Comparison of ENCODE assay signal across 14 cellular contexts in the genomic region with DNA sequence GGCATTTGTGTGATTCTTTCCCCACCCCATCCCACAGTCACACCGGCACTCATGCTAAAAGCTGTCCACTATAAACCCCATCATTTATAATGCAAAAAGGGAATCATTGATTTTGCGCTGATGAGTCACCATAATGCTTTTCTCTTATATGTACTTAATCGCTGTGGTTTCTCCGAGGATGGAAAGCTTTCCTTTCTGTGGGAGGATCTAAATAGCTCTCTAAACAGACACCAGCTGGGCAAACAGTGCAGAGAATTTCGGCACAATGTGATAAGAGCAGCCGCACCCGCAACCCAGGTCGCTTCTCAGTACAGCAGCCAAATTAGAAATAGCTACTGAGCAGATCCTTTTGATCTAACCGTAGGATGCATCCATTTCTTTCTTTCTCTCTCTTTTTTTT.
DNase-seq lines count a peak whose midpoint lies in the region.
"Had no signal": no experiment of that assay in that cellular context is flagged by ENCODE, and none has a peak within 500 bp of the region (broad histone marks: within the 10 kb centered on the region; RNA-seq: fewer than 3 reads in every experiment).

No MANE protein-coding gene starts in this region.

- peaks cover 6% of the 10 kb centered on the region for H3K9me3 Mint-ChIP-seq in activated naive CD4-positive, alpha-beta T cell treated with anti-CD3 and anti-CD28 coated beads, Interleukin-2, amount 10 ng/mL, durations not matched to agents 7 days and 5 days

- no peak overlapping the region for H3K4me3 Mint-ChIP-seq in activated naive CD4-positive, alpha-beta T cell treated with anti-CD3 and anti-CD28 coated beads, Interleukin-2, amount 10 ng/mL, durations not matched to agents 7 days and 5 days
- H3K4me3 Mint-ChIP-seq: activated naive CD8-positive, alpha-beta T cell; CD4-positive, alpha-beta memory T cell; WTC11 had no signal

- no peak overlapping the region for H3K27ac Mint-ChIP-seq in activated naive CD4-positive, alpha-beta T cell treated with anti-CD3 and anti-CD28 coated beads, Interleukin-2, amount 10 ng/mL, durations not matched to agents 7 days and 5 days
- H3K27ac Mint-ChIP-seq: activated naive CD8-positive, alpha-beta T cell; CD4-positive, alpha-beta memory T cell; WTC11 had no signal

- CTCF ChIA-PET in activated naive CD4-positive, alpha-beta T cell treated with anti-CD3 and anti-CD28 coated beads, Interleukin-2, amount 10 ng/mL, durations not matched to agents 7 days and 5 days (lab: Charles Lee): no interaction called here

- no peaks in the 10 kb centered on the region for H3K4me1 Mint-ChIP-seq in activated naive CD4-positive, alpha-beta T cell treated with anti-CD3 and anti-CD28 coated beads, Interleukin-2, amount 10 ng/mL, durations not matched to agents 7 days and 5 days
- H3K4me1 Mint-ChIP-seq: CD4-positive, alpha-beta memory T cell; WTC11 had no signal

- H3K27me3 Mint-ChIP-seq in activated naive CD4-positive, alpha-beta T cell treated with anti-CD3 and anti-CD28 coated beads, Interleukin-2, amount 10 ng/mL, durations not matched to agents 7 days and 5 days: peaks cover 14% of the 10 kb centered on the region

- H3K36me3 Mint-ChIP-seq in activated naive CD4-positive, alpha-beta T cell treated with anti-CD3 and anti-CD28 coated beads, Interleukin-2, amount 10 ng/mL, durations not matched to agents 7 days and 5 days: no peaks in the 10 kb centered on the region
- H3K36me3 Mint-ChIP-seq: activated naive CD8-positive, alpha-beta T cell; CD4-positive, alpha-beta memory T cell had no signal

- peak; percentile 74 for DNase-seq in DMS79 treated with DMSO at 0.1 percent for 48 hours (lab: John Stamatoyannopoulos, UW)
- peak; percentile 90 to 95 for DNase-seq in NCI-H1930 (lab: John Stamatoyannopoulos, UW)
- DNase-seq in RPMI7951 (ENCODE audit: low read depth): peak; percentile 73
- DNase-seq in mesenteric fat pad (ENCODE audit: low spot score): peak; percentile 24
- no peak for DNase-seq in HK-2 (ENCODE audit: unreplicated experiment)
- DNase-seq in T-helper 9 cell: no peak
- DNase-seq in NCI-H1105 (lab: John Stamatoyannopoulos, UW): no peak
- DNase-seq in activated naive CD4-positive, alpha-beta T cell treated with anti-CD3 and anti-CD28 coated beads, Interleukin-2, amount 10 ng/mL, durations not matched to agents 7 days and 5 days: no peak
- DNase-seq: CD4-positive, alpha-beta memory T cell; GM23248; NCI-H524 treated with DMSO at 0.1 percent for 48 hours; sigmoid colon had no signal

Comparison
In these comparisons a context has a peak if more than half of its experiments do, and no peak if none do; other contexts are left out.
1. DNase-seq: peak in DMS79 treated with DMSO at 0.1 percent for 48 hours (single experiment), NCI-H1930 (2 of 2), RPMI7951 (single experiment) and mesenteric fat pad (single experiment); none in HK-2 (single experiment), T-helper 9 cell (single experiment), NCI-H1105 (single experiment) and activated naive CD4-positive, alpha-beta T cell treated with anti-CD3 and anti-CD28 coated beads, Interleukin-2, amount 10 ng/mL, durations not matched to agents 7 days and 5 days (single experiment).